In the genomic region with DNA sequence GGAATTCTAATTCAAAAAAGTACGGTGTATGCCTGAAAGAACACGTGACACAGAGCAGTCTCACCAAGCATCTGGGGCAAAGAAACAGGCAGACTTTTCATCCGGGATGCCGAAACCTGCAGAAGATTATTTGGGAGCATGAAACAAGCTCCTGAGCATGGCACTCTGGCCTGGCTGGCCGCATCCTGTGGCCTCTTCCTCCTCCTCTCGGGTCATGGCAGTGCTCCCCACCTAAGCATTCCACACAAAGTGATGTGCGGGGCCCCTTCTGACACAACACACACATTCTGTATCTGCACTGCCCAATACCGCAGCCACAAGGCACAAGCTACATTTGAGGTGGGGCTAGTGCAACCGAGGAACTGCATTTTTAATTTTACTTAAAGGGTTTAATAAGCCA, we compare ENCODE assay signal across 7 cellular contexts.
"Had no signal": no experiment of that assay in that cellular context is flagged by ENCODE, and none has a peak within 500 bp of the region (broad histone marks: within the 10 kb centered on the region; RNA-seq: fewer than 3 reads in every experiment).

No MANE protein-coding gene starts in this region.

- ATAC-seq: GM12878 had no signal

- FAIRE-seq: GM12878, GM12891, GM12892, GM18507, GM19239 had no signal

- DNase-seq: GDM1, GF-D8 had no signal

- H3K4me3 ChIP-seq: GM12878 had no signal
